In genomic region chr20:62523473-62524203, GRCh38 we compare ENCODE assay signal across 10 cellular contexts. TPM values are rescaled to one million over a fixed set of nuclear protein-coding genes. Genes with fewer than 3 reads are reported as not detected.
DNase-seq lines count a peak whose midpoint lies in the region; ATAC-seq and TF ChIP-seq lines count a peak whose summit lies in the region.
"Had no signal": no experiment of that assay in that cellular context is flagged by ENCODE, and none has a peak within 500 bp of the region (broad histone marks: within the 10 kb centered on the region; RNA-seq: fewer than 3 reads in every experiment).

No MANE protein-coding gene starts in this region.

- intact Hi-C loops in natural killer cell (cut with micrococcal nuclease), result no loop called here
- intact Hi-C loops in left cardiac atrium (cut with DNase I), result no loop called here
- intact Hi-C loops in Right ventricle myocardium inferior (cut with DNase I), result no loop called here

- DNase-seq in AG20443 (ENCODE audit: low spot score), result peak; percentile 51
- DNase-seq in NOMO-1 (lab: John Stamatoyannopoulos, UW; ENCODE audit: unreplicated experiment in 2 of 2), result peak; percentile 75 to 79
- DNase-seq in activated T-cell treated with anti-CD3 and anti-CD28 coated beads for 48 hours (ENCODE audit: low read depth), result peak; percentile 75
- no peak for DNase-seq in natural killer cell
- no peak for DNase-seq in left cardiac atrium
- DNase-seq in Right ventricle myocardium inferior (ENCODE audit: missing footprints), result no peak
- no peak for DNase-seq in KG1 (lab: John Stamatoyannopoulos, UW)
- DNase-seq: NCI-H1694 treated with DMSO at 0.1 percent for 48 hours, substantia nigra had no signal

- ATAC-seq in natural killer cell (peak in 2 of 3 donors; percentile 63 to 64), GM18502 (IDR thresholded peaks at IDR 0.05; ENCODE audit: poor library complexity, unreplicated experiment) (no peak), left cardiac atrium (no peak), Right ventricle myocardium inferior (no peak)

- no peaks in the 10 kb centered on the region for H3K36me3 Mint-ChIP-seq in natural killer cell

- no peaks in the 10 kb centered on the region for H3K4me1 Mint-ChIP-seq in natural killer cell

- no peak overlapping the region for H3K4me3 Mint-ChIP-seq in natural killer cell

- TF ChIP-seq CTCF in natural killer cell (IDR thresholded peaks at IDR 0.05), result no peak

- H3K9me3 Mint-ChIP-seq in natural killer cell, result no peaks in the 10 kb centered on the region

- H3K27me3 Mint-ChIP-seq in natural killer cell (ENCODE audit: low read depth in 2 of 2), result peaks cover 0 to 3% of the 10 kb centered on the region in 2 donors

- no peak overlapping the region for H3K27ac Mint-ChIP-seq in natural killer cell

RNA-seq across cellular contexts. Expression of gene GATA5, which starts 47.8 kb away (rescaled TPM):
- total RNA-seq in natural killer cell, result not detected
- 1 to 10 TPM; 4.3 to 9.3 TPM for total RNA-seq in left cardiac atrium
- 1.7 TPM for total RNA-seq in Right ventricle myocardium inferior

Comparison
In these comparisons a context has a peak if more than half of its experiments do, and no peak if none do; other contexts are left out.
1. DNase-seq: peak in AG20443 (single experiment), NOMO-1 (2 of 2) and activated T-cell treated with anti-CD3 and anti-CD28 coated beads for 48 hours (single experiment); none in natural killer cell (single experiment), left cardiac atrium (single experiment), Right ventricle myocardium inferior (single experiment) and KG1 (single experiment).
2. ATAC-seq: peak in natural killer cell (2 of 3); none in GM18502 (single experiment), left cardiac atrium (0 of 2) and Right ventricle myocardium inferior (single experiment).